In genomic region chr10:76433161-76434005, GRCh38 we compare ENCODE assay signal across 11 cellular contexts.
DNase-seq lines count a peak whose midpoint lies in the region; ATAC-seq and TF ChIP-seq lines count a peak whose summit lies in the region.
"Had no signal": no experiment of that assay in that cellular context is flagged by ENCODE, and none has a peak within 500 bp of the region (broad histone marks: within the 10 kb centered on the region; RNA-seq: fewer than 3 reads in every experiment).

No MANE protein-coding gene starts in this region.

- H3K4me3 ChIP-seq in ascending aorta = no peak overlapping the region
- no peak overlapping the region for H3K4me3 ChIP-seq in lung
- H3K4me3 ChIP-seq in prostate gland = no peak overlapping the region
- H3K4me3 ChIP-seq: GM12878, ovary had no signal

- H3K27ac ChIP-seq in ascending aorta (peak overlapping the region; percentile 86), lung (ENCODE audit: low read depth in 1 of 2, low read length in 1 of 2) (peak overlapping the region; percentile 81 to 85), prostate gland (no peak overlapping the region)
- H3K27ac ChIP-seq: ovary had no signal

- ATAC-seq in lung (ENCODE audit: insufficient read depth, low FRiP score) (no peak), GM21723 (IDR thresholded peaks at IDR 0.05; ENCODE audit: unreplicated experiment) (no peak), GM21717 (IDR thresholded peaks at IDR 0.05; ENCODE audit: unreplicated experiment) (no peak), HG02885 (IDR thresholded peaks at IDR 0.05; ENCODE audit: poor library complexity, unreplicated experiment) (no peak)
- ATAC-seq: activated CD8-positive, alpha-beta T cell treated with anti-CD3 and anti-CD28 coated beads for 36 hours; GM12878 had no signal

- peaks cover 8 to 46% of the 10 kb centered on the region in 2 donors for H3K4me1 ChIP-seq in ascending aorta
- H3K4me1 ChIP-seq in lung (ENCODE audit: control insufficient read depth in 2 of 2, insufficient read depth in 2 of 2, low read length in 2 of 2) = peaks cover 9 to 33% of the 10 kb centered on the region in 2 donors
- no peaks in the 10 kb centered on the region for H3K4me1 ChIP-seq in prostate gland (replicated peaks)

- intact Hi-C loops in ascending aorta (cut with DNase I) = loop anchor here (5.0 kb wide), 1 partner anchor 59 kb away; no protein-coding TSS in a partner anchor
- intact Hi-C loops in prostate gland (cut with DNase I) = no loop called here

- DNase-seq in COR-L47 (lab: John Stamatoyannopoulos, UW) (peak; percentile 85), NCI-H2081 treated with DMSO at 0.1 percent for 48 hours (lab: John Stamatoyannopoulos, UW) (peak; percentile 68), ascending aorta (ENCODE audit: low spot score in 2 of 2) (no peak), lung (ENCODE audit: low spot score) (peak; percentile 47), prostate gland (ENCODE audit: low spot score) (no peak)
- DNase-seq: activated CD8-positive, alpha-beta T cell treated with anti-CD3 and anti-CD28 coated beads for 36 hours; ovary had no signal

- H3K36me3 ChIP-seq in ascending aorta = no peaks in the 10 kb centered on the region
- no peaks in the 10 kb centered on the region for H3K36me3 ChIP-seq in lung (ENCODE audit: control insufficient read depth in 2 of 2, insufficient read depth in 2 of 2, low read length in 2 of 2)
- H3K36me3 ChIP-seq in prostate gland = no peaks in the 10 kb centered on the region
- H3K36me3 ChIP-seq: ovary had no signal

- H3K9me3 ChIP-seq in ascending aorta (no peaks in the 10 kb centered on the region), lung (ENCODE audit: control insufficient read depth in 2 of 2, insufficient read depth in 1 of 2, low read length in 1 of 2) (no peaks in the 10 kb centered on the region), prostate gland (no peaks in the 10 kb centered on the region)
- H3K9me3 ChIP-seq: ovary had no signal

- WGBS in lung, 2 donors = 74 to 88% methylated on average over 8 of the region's 8 CpGs
- WGBS in prostate gland = 68% methylated on average over 8 of the region's 8 CpGs

- TF ChIP-seq CTCF in ascending aorta (IDR thresholded peaks at IDR 0.05) = no peak
- no peak for TF ChIP-seq CTCF in lung (IDR thresholded peaks at IDR 0.05; ENCODE audit: control extremely low read depth, extremely low read depth)
- TF ChIP-seq CTCF in prostate gland (IDR thresholded peaks at IDR 0.05) = no peak

- H3K27me3 ChIP-seq in ascending aorta (no peaks in the 10 kb centered on the region), lung (ENCODE audit: control insufficient read depth, insufficient read depth) (no peaks in the 10 kb centered on the region), prostate gland (replicated peaks; ENCODE audit: insufficient read depth) (no peaks in the 10 kb centered on the region)
- H3K27me3 ChIP-seq: ovary had no signal

- TF ChIP-seq POLR2A in prostate gland (IDR thresholded peaks at IDR 0.05) = no peak

Comparison
In these comparisons a context has a peak if more than half of its experiments do, and no peak if none do; other contexts are left out.
1. DNase-seq: peak in COR-L47 (single experiment), NCI-H2081 treated with DMSO at 0.1 percent for 48 hours (single experiment) and lung (single experiment); none in ascending aorta (0 of 2) and prostate gland (single experiment).
2. H3K27ac ChIP-seq: peak in ascending aorta (2 of 2) and lung (2 of 2); none in prostate gland (0 of 2).